Comparison of ENCODE assay signal across 1 cellular context in the genomic region with DNA sequence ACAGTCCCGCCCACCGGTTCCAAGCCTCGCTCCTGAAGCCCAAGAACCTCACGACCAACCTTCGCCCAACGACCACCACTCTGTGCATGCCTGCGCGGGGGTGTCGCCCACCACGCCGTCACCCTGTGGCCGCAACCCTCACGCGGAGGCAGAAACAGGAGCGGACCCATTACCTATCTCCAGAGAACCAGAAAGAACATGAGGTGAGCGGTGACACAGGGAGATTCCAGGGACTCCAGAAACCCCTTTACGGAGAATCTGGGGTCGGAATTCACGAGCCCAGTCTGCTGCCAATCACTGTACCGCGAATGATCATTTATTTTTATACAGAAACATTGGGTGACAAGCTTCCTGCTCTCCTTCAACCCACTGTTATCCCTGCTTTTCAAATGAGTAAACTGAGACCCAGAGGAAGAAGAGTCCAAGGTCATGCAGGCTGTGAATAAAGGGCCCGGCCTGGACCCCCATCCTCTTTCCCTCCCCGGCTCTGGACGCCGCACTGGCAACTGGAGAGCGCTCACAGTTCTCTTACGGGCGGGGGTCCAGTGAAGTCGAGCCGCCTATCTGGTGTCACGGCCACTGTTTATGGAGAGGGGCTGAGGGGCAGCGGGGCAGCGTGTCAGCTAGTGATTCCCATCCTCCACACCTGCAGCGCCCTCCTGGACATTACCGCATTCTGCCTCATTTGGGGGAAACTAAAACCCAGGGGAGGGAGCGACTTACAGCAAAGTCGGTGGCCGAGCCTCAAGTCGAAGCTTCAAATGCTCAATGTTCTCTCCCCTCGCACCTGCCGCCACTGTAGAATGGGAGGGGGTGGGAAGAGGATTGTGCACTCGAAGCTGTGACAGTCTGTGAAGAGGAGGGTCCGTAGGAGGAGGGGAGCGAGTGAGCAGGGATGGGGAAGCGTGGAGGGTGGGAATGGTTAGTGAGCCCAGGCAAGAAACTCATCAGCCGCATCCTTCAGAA.
TF ChIP-seq lines count a peak whose summit lies in the region.

No MANE protein-coding gene starts in this region.

TF ChIP-seq in HEK293, 187 proteins besides CTCF, POLR2A, EP300 and RAD21 (continued from another document and continues in another):
- TF ChIP-seq, protein P1, sequence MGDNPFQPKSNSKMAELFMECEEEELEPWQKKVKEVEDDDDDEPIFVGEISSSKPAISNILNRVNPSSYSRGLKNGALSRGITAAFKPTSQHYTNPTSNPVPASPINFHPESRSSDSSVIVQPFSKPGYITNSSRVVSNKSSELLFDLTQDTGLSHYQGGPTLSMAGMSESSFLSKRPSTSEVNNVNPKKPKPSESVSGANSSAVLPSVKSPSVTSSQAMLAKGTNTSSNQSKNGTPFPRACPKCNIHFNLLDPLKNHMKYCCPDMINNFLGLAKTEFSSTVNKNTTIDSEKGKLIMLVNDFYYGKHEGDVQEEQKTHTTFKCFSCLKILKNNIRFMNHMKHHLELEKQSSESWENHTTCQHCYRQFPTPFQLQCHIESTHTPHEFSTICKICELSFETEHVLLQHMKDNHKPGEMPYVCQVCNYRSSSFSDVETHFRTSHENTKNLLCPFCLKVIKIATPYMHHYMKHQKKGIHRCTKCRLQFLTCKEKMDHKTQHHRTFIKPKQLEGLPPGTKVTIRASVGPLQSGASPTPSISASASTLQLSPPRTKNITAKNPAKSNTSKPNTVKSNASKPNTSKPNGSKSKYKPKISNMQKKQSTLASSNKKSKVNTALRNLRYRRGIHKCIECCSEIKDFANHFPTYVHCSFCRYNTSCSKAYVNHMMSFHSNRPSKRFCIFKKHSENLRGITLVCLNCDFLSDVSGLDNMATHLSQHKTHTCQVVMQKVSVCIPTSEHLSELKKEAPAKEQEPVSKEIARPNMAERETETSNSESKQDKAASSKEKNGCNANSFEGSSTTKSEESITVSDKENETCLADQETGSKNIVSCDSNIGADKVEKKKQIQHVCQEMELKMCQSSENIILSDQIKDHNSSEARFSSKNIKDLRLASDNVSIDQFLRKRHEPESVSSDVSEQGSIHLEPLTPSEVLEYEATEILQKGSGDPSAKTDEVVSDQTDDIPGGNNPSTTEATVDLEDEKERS (tag by site-specific recombination; IDR thresholded peaks at IDR 0.05), result no peak
- TF ChIP-seq ZNF335 (tag by site-specific recombination; conservative IDR thresholded peaks at IDR 0.05) (peak; percentile 66), ZNF10 (tag by site-specific recombination; IDR thresholded peaks at IDR 0.05) (0 out of 2 replicates have a peak, but pooled peaks have one; percentile 7), BCL11A (tag by site-specific recombination; IDR thresholded peaks at IDR 0.05; ENCODE audit: low read depth) (no peak), ZNF366 (tag by site-specific recombination; conservative IDR thresholded peaks at IDR 0.05) (peak; percentile 36), ZNF223 (tag by site-specific recombination; IDR thresholded peaks at IDR 0.05) (peak; percentile 83), RBAK (tag by site-specific recombination; IDR thresholded peaks at IDR 0.05) (no peak), KLF1 (tag by site-specific recombination; IDR thresholded peaks at IDR 0.05) (no peak; the same call in 1 of the 2 replicates), ZNF558 (tag by site-specific recombination; IDR thresholded peaks at IDR 0.05) (no peak), ZNF624 (tag by site-specific recombination; IDR thresholded peaks at IDR 0.05) (no peak), HOXD13 (CRISPR knock-in tag; IDR thresholded peaks at IDR 0.05; ENCODE audit: borderline replicate concordance) (no peak), GLIS1 (tag by site-specific recombination; IDR thresholded peaks at IDR 0.05) (no peak), ZBTB7A (tag by site-specific recombination; IDR thresholded peaks at IDR 0.05; ENCODE audit: low read depth) (no peak), ZNF621 (tag by site-specific recombination; IDR thresholded peaks at IDR 0.05) (no peak), OSR2 (tag by site-specific recombination; IDR thresholded peaks at IDR 0.05) (no peak), ZNF266 (tag by site-specific recombination; IDR thresholded peaks at IDR 0.05; ENCODE audit: low read depth) (no peak), ZNF555 (tag by site-specific recombination; conservative IDR thresholded peaks at IDR 0.05) (no peak), ZFP69B (tag by site-specific recombination; IDR thresholded peaks at IDR 0.05) (no peak), ZNF521 (tag by site-specific recombination; IDR thresholded peaks at IDR 0.05) (no peak), EGR2 (tag by site-specific recombination; IDR thresholded peaks at IDR 0.05; ENCODE audit: low read depth) (peak; percentile 92), SP2 (tag by site-specific recombination; IDR thresholded peaks at IDR 0.05) (peak; percentile 62), ZFP3 (tag by site-specific recombination; IDR thresholded peaks at IDR 0.05; ENCODE audit: low read depth) (no peak), ZNF701 (tag by site-specific recombination; IDR thresholded peaks at IDR 0.05) (no peak), ZFHX2 (tag by site-specific recombination; conservative IDR thresholded peaks at IDR 0.05) (peak; percentile 96), ZSCAN16 (tag by site-specific recombination; IDR thresholded peaks at IDR 0.05) (no peak)
- TF ChIP-seq, protein P2, sequence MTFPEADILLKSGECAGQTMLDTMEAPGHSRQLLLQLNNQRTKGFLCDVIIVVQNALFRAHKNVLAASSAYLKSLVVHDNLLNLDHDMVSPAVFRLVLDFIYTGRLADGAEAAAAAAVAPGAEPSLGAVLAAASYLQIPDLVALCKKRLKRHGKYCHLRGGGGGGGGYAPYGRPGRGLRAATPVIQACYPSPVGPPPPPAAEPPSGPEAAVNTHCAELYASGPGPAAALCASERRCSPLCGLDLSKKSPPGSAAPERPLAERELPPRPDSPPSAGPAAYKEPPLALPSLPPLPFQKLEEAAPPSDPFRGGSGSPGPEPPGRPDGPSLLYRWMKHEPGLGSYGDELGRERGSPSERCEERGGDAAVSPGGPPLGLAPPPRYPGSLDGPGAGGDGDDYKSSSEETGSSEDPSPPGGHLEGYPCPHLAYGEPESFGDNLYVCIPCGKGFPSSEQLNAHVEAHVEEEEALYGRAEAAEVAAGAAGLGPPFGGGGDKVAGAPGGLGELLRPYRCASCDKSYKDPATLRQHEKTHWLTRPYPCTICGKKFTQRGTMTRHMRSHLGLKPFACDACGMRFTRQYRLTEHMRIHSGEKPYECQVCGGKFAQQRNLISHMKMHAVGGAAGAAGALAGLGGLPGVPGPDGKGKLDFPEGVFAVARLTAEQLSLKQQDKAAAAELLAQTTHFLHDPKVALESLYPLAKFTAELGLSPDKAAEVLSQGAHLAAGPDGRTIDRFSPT (tag by site-specific recombination; IDR thresholded peaks at IDR 0.05), result no peak
- TF ChIP-seq, protein P3, sequence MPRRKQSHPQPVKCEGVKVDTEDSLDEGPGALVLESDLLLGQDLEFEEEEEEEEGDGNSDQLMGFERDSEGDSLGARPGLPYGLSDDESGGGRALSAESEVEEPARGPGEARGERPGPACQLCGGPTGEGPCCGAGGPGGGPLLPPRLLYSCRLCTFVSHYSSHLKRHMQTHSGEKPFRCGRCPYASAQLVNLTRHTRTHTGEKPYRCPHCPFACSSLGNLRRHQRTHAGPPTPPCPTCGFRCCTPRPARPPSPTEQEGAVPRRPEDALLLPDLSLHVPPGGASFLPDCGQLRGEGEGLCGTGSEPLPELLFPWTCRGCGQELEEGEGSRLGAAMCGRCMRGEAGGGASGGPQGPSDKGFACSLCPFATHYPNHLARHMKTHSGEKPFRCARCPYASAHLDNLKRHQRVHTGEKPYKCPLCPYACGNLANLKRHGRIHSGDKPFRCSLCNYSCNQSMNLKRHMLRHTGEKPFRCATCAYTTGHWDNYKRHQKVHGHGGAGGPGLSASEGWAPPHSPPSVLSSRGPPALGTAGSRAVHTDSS (tag by site-specific recombination; IDR thresholded peaks at IDR 0.05), result 0 out of 2 replicates have a peak, but pooled peaks have one; percentile 16
- TF ChIP-seq, protein P4, sequence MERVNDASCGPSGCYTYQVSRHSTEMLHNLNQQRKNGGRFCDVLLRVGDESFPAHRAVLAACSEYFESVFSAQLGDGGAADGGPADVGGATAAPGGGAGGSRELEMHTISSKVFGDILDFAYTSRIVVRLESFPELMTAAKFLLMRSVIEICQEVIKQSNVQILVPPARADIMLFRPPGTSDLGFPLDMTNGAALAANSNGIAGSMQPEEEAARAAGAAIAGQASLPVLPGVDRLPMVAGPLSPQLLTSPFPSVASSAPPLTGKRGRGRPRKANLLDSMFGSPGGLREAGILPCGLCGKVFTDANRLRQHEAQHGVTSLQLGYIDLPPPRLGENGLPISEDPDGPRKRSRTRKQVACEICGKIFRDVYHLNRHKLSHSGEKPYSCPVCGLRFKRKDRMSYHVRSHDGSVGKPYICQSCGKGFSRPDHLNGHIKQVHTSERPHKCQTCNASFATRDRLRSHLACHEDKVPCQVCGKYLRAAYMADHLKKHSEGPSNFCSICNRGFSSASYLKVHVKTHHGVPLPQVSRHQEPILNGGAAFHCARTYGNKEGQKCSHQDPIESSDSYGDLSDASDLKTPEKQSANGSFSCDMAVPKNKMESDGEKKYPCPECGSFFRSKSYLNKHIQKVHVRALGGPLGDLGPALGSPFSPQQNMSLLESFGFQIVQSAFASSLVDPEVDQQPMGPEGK (tag by site-specific recombination; IDR thresholded peaks at IDR 0.05), result peak; percentile 28; the same call in 1 of the 2 replicates
- TF ChIP-seq, protein P5, sequence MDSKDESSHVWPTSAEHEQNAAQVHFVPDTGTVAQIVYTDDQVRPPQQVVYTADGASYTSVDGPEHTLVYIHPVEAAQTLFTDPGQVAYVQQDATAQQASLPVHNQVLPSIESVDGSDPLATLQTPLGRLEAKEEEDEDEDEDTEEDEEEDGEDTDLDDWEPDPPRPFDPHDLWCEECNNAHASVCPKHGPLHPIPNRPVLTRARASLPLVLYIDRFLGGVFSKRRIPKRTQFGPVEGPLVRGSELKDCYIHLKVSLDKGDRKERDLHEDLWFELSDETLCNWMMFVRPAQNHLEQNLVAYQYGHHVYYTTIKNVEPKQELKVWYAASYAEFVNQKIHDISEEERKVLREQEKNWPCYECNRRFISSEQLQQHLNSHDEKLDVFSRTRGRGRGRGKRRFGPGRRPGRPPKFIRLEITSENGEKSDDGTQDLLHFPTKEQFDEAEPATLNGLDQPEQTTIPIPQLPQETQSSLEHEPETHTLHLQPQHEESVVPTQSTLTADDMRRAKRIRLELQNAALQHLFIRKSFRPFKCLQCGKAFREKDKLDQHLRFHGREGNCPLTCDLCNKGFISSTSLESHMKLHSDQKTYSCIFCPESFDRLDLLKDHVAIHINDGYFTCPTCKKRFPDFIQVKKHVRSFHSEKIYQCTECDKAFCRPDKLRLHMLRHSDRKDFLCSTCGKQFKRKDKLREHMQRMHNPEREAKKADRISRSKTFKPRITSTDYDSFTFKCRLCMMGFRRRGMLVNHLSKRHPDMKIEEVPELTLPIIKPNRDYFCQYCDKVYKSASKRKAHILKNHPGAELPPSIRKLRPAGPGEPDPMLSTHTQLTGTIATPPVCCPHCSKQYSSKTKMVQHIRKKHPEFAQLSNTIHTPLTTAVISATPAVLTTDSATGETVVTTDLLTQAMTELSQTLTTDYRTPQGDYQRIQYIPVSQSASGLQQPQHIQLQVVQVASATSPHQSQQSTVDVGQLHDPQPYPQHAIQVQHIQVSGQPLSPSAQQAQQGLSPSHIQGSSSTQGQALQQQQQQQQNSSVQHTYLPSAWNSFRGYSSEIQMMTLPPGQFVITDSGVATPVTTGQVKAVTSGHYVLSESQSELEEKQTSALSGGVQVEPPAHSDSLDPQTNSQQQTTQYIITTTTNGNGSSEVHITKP (tag by site-specific recombination; IDR thresholded peaks at IDR 0.05), result peak; percentile 73; the same call in 1 of the 2 replicates
- TF ChIP-seq, protein P6, sequence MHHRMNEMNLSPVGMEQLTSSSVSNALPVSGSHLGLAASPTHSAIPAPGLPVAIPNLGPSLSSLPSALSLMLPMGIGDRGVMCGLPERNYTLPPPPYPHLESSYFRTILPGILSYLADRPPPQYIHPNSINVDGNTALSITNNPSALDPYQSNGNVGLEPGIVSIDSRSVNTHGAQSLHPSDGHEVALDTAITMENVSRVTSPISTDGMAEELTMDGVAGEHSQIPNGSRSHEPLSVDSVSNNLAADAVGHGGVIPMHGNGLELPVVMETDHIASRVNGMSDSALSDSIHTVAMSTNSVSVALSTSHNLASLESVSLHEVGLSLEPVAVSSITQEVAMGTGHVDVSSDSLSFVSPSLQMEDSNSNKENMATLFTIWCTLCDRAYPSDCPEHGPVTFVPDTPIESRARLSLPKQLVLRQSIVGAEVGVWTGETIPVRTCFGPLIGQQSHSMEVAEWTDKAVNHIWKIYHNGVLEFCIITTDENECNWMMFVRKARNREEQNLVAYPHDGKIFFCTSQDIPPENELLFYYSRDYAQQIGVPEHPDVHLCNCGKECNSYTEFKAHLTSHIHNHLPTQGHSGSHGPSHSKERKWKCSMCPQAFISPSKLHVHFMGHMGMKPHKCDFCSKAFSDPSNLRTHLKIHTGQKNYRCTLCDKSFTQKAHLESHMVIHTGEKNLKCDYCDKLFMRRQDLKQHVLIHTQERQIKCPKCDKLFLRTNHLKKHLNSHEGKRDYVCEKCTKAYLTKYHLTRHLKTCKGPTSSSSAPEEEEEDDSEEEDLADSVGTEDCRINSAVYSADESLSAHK (tag by site-specific recombination; IDR thresholded peaks at IDR 0.05), result peak; percentile 10; the same call in 1 of the 2 replicates
- TF ChIP-seq, protein P7, sequence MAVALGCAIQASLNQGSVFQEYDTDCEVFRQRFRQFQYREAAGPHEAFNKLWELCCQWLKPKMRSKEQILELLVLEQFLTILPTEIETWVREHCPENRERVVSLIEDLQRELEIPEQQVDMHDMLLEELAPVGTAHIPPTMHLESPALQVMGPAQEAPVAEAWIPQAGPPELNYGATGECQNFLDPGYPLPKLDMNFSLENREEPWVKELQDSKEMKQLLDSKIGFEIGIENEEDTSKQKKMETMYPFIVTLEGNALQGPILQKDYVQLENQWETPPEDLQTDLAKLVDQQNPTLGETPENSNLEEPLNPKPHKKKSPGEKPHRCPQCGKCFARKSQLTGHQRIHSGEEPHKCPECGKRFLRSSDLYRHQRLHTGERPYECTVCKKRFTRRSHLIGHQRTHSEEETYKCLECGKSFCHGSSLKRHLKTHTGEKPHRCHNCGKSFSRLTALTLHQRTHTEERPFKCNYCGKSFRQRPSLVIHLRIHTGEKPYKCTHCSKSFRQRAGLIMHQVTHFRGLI (tag by site-specific recombination; IDR thresholded peaks at IDR 0.05), result no peak
- TF ChIP-seq, protein P8, sequence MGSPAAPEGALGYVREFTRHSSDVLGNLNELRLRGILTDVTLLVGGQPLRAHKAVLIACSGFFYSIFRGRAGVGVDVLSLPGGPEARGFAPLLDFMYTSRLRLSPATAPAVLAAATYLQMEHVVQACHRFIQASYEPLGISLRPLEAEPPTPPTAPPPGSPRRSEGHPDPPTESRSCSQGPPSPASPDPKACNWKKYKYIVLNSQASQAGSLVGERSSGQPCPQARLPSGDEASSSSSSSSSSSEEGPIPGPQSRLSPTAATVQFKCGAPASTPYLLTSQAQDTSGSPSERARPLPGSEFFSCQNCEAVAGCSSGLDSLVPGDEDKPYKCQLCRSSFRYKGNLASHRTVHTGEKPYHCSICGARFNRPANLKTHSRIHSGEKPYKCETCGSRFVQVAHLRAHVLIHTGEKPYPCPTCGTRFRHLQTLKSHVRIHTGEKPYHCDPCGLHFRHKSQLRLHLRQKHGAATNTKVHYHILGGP (tag by site-specific recombination; IDR thresholded peaks at IDR 0.05), result no peak
- TF ChIP-seq, protein P9, sequence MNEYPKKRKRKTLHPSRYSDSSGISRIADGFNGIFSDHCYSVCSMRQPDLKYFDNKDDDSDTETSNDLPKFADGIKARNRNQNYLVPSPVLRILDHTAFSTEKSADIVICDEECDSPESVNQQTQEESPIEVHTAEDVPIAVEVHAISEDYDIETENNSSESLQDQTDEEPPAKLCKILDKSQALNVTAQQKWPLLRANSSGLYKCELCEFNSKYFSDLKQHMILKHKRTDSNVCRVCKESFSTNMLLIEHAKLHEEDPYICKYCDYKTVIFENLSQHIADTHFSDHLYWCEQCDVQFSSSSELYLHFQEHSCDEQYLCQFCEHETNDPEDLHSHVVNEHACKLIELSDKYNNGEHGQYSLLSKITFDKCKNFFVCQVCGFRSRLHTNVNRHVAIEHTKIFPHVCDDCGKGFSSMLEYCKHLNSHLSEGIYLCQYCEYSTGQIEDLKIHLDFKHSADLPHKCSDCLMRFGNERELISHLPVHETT (tag by site-specific recombination; IDR thresholded peaks at IDR 0.05), result no peak
